In genomic region chr20:48467622-48468021, GRCh38 we compare ENCODE assay signal across 10 cellular contexts.
DNase-seq lines count a peak whose midpoint lies in the region; ATAC-seq and TF ChIP-seq lines count a peak whose summit lies in the region.
"Had no signal": no experiment of that assay in that cellular context is flagged by ENCODE, and none has a peak within 500 bp of the region (broad histone marks: within the 10 kb centered on the region; RNA-seq: fewer than 3 reads in every experiment).

No MANE protein-coding gene starts in this region.

- peaks cover 20 to 41% (median 36%) of the 10 kb centered on the region in 10 experiments for H3K4me1 ChIP-seq in BLaER1 treated with 17β-estradiol and CSF1 and Interleukin-3, amounts not matched to agents 10 nM and 100 nM
- no peaks in the 10 kb centered on the region for H3K4me1 ChIP-seq in OCI-LY7 (ENCODE audit: insufficient read depth, low read length, poor library complexity, severe bottlenecking)

- no peak overlapping the region for H3K4me3 ChIP-seq in BLaER1 treated with 17β-estradiol and CSF1 and Interleukin-3, amounts not matched to agents 10 nM and 100 nM
- H3K4me3 ChIP-seq in OCI-LY7 (ENCODE audit: low read depth, low read length, poor library complexity, severe bottlenecking), result no peak overlapping the region

- intact Hi-C loops in OCI-LY7 (cut with micrococcal nuclease; ENCODE audit: unreplicated experiment), result no loop called here

- H2AFZ ChIP-seq in OCI-LY7 (ENCODE audit: low read length), result peak overlapping the region; percentile 50; the same call in 1 of the 2 replicates

- in situ Hi-C loops in GM13977 (cut with MboI; ENCODE audit: low pct_unique_long_range_greater_than_20kb, low sequenced_read_pairs, unreplicated experiment), result no loop called here

- no peaks in the 10 kb centered on the region for H3K79me2 ChIP-seq in OCI-LY7 (ENCODE audit: insufficient read depth, low read depth, low read length)

- peak overlapping the region; percentile 2 to 59 (median 25); a peak in 16 of 22 replicates for H3K4me2 ChIP-seq in BLaER1 treated with 17β-estradiol and CSF1 and Interleukin-3, amounts not matched to agents 10 nM and 100 nM
- H3K4me2 ChIP-seq in OCI-LY7 (ENCODE audit: low read length), result no peak overlapping the region

- peak overlapping the region in 3 of 11 experiments; percentile 2 to 19 (median 11); a peak in 2 of 22 replicates for H3K27ac ChIP-seq in BLaER1 treated with 17β-estradiol and CSF1 and Interleukin-3, amounts not matched to agents 10 nM and 100 nM
- no peak overlapping the region for H3K27ac ChIP-seq in OCI-LY7 (ENCODE audit: low read depth, low read length, poor library complexity, severe bottlenecking)

- POLR2A ChIA-PET in OCI-LY7 (lab: Charles Lee), result no interaction called here

- BruUV-seq in OCI-LY7 (replicated peaks; lab: Mats Ljungman, UMichigan), result no TSS peak

- H3K36me3 ChIP-seq in BLaER1 treated with 17β-estradiol and CSF1 and Interleukin-3, amounts not matched to agents 10 nM and 100 nM, result no peaks in the 10 kb centered on the region
- H3K36me3 ChIP-seq in OCI-LY7 (ENCODE audit: insufficient read depth, low read length), result no peaks in the 10 kb centered on the region

- H3K9me2 ChIP-seq in OCI-LY7 (ENCODE audit: insufficient read depth, low read length), result no peaks in the 10 kb centered on the region

- ATAC-seq in HG03175 (IDR thresholded peaks at IDR 0.05; ENCODE audit: unreplicated experiment), result no peak

- peaks cover 0 to 5% (median 0%) of the 10 kb centered on the region in 11 experiments; a peak in 2 of 22 replicates for H3K9me3 ChIP-seq in BLaER1 treated with 17β-estradiol and CSF1 and Interleukin-3, amounts not matched to agents 10 nM and 100 nM (replicated peaks in 1 of 11)
- no peaks in the 10 kb centered on the region for H3K9me3 ChIP-seq in OCI-LY7 (ENCODE audit: low read length)

- H3K9ac ChIP-seq in BLaER1 treated with 17β-estradiol and CSF1 and Interleukin-3, amounts not matched to agents 10 nM and 100 nM, result no peak overlapping the region

- DNase-seq in GM13977 (ENCODE audit: low spot score), result peak; percentile 53
- DNase-seq in OCI-LY7 (ENCODE audit: low spot score), result peak; percentile 49
- peak; percentile 36 for DNase-seq in germinal center (ENCODE audit: low spot score)
- DNase-seq in NCI-H2171 treated with DMSO at 0.1 percent for 48 hours (lab: John Stamatoyannopoulos, UW), result no peak
- no peak for DNase-seq in COLO829 (ENCODE audit: low spot score)
- DNase-seq in Ammon's horn (ENCODE audit: low spot score), result no peak
- DNase-seq: HFFc6, NCI-H1930 had no signal

- TF ChIP-seq CTCF in GM13977 (IDR thresholded peaks at IDR 0.05; ENCODE audit: extremely low read depth, insufficient read depth, missing control alignments) (no peak), OCI-LY7 (conservative IDR thresholded peaks at IDR 0.05; ENCODE audit: low read length) (no peak)

- no peaks in the 10 kb centered on the region for H4K20me1 ChIP-seq in BLaER1 treated with 17β-estradiol and CSF1 and Interleukin-3, amounts not matched to agents 10 nM and 100 nM
- H4K20me1 ChIP-seq in OCI-LY7 (ENCODE audit: insufficient read depth, low read length), result no peaks in the 10 kb centered on the region

- CTCF ChIA-PET in OCI-LY7 (lab: Charles Lee; ENCODE audit: unreplicated experiment), result no interaction called here

- no peaks in the 10 kb centered on the region; a peak in 1 of 22 replicates for H3K27me3 ChIP-seq in BLaER1 treated with 17β-estradiol and CSF1 and Interleukin-3, amounts not matched to agents 10 nM and 100 nM

Comparison
In these comparisons a context has a peak if more than half of its experiments do, and no peak if none do; other contexts are left out.
1. DNase-seq: peak in GM13977 (single experiment), OCI-LY7 (single experiment) and germinal center (single experiment); none in NCI-H2171 treated with DMSO at 0.1 percent for 48 hours (single experiment), COLO829 (single experiment) and Ammon's horn (single experiment).